In the genomic region with DNA sequence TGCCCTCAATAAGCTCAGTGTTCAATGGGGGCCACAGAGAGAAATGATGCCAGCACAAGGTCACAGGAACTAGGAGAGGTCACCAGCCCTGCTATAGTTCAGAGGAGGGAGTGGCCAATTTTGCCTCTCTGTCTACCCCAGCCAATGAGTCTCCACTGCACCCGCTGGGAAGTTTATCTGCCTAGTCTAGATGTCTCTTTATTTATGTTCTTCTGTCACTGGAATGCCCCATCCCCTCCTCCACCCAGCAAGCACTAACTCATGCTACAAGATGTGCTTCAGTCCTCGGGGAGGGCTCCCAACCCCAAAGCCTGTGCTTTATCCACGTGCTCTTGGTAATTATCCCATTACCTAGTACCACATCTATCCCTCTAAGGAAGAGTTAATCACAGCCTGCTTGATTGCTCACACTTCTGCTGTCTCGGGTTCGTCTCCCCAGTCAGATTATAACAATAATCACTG, we compare ENCODE assay signal across 1 cellular context.
TF ChIP-seq lines count a peak whose summit lies in the region.

No MANE protein-coding gene starts in this region.

TF ChIP-seq in HEK293T, 16 proteins besides CTCF, POLR2A, EP300 and RAD21 (continued from another document):
- TF ChIP-seq, protein P1, sequence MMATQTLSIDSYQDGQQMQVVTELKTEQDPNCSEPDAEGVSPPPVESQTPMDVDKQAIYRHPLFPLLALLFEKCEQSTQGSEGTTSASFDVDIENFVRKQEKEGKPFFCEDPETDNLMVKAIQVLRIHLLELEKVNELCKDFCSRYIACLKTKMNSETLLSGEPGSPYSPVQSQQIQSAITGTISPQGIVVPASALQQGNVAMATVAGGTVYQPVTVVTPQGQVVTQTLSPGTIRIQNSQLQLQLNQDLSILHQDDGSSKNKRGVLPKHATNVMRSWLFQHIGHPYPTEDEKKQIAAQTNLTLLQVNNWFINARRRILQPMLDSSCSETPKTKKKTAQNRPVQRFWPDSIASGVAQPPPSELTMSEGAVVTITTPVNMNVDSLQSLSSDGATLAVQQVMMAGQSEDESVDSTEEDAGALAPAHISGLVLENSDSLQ (IDR thresholded peaks at IDR 0.05), result peak; percentile 54
